ENCODE assay signal across 27 cellular contexts in the genomic region with DNA sequence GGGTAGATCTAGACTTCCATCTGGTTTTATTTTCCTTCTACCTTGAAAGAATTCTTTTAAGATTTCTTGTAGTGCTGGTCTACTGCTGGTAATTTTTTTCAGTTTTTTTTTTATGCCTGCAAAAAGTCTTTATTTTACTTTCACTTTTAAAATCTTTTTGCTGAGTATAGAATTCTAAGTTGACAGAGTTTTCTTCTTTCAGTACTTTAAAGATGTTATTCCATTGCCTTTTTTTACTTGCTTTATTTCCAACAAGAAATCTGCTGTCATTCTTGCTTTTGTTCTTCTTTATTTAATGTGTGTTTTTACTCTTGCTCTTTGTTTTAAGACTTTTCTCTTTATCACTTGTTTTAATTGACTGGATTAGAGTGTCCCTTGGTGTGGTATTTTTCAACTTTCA. TPM values are rescaled to one million over a fixed set of nuclear protein-coding genes. Genes with fewer than 3 reads are reported as not detected.
A peak's percentile ranks its signal among the peaks of the same experiment; 100 is the strongest.
DNase-seq lines count a peak whose midpoint lies in the region; ATAC-seq, FAIRE-seq and TF ChIP-seq lines count a peak whose summit lies in the region.
"Had no signal": no experiment of that assay in that cellular context is flagged by ENCODE, and none has a peak within 500 bp of the region (broad histone marks: within the 10 kb centered on the region; RNA-seq: fewer than 3 reads in every experiment).

No MANE protein-coding gene starts in this region.

- in situ Hi-C loops in K562 (cut with MboI) = no loop called here

- no peak overlapping the region for H3K4me2 ChIP-seq in K562 (ENCODE audit: insufficient read depth, low read length)
- H3K4me2 ChIP-seq: BLaER1 had no signal

- no peaks in the 10 kb centered on the region for H3K27me3 ChIP-seq in K562 (ENCODE audit: control insufficient read depth in 2 of 2, insufficient read depth in 2 of 2, low read length in 2 of 2)
- H3K27me3 ChIP-seq: BE2C, BLaER1 had no signal

- TF ChIP-seq POLR2A in K562 (conservative IDR thresholded peaks at IDR 0.05) = no peak

- H3K4me1 ChIP-seq in K562 (replicated peaks in 1 of 2; ENCODE audit: control insufficient read depth in 2 of 2, insufficient read depth in 2 of 2, low read length in 2 of 2) = no peaks in the 10 kb centered on the region
- H3K4me1 ChIP-seq: BLaER1 had no signal

- TF ChIP-seq CTCF in HFFc6 (IDR thresholded peaks at IDR 0.05) (no peak), K562 (IDR thresholded peaks at IDR 0.05 in 2 of 3, conservative IDR thresholded peaks at IDR 0.05 in 1 of 3; ENCODE audit: insufficient read depth in 2 of 3, low read depth in 1 of 3, low read length in 3 of 3) (no peak)

- peaks cover 15 to 18% of the 10 kb centered on the region in 2 donors for H3K9me3 Mint-ChIP-seq in activated T-cell treated with anti-CD3 and anti-CD28 coated beads, Interleukin-2, amount 50 U/mL, for 72 hours
- peaks cover 40% of the 10 kb centered on the region for H3K9me3 Mint-ChIP-seq in activated T-cell treated with anti-CD3 and anti-CD28 coated beads, Interleukin-2, amount 50 U/mL, for 4 hours
- H3K9me3 Mint-ChIP-seq in HFFc6 = peaks cover 21% of the 10 kb centered on the region

- BruUV-seq in K562 (replicated peaks; lab: Mats Ljungman, UMichigan) = no TSS peak

- no peaks in the 10 kb centered on the region for H3K36me3 ChIP-seq in K562 (ENCODE audit: control insufficient read depth, insufficient read depth, low read length)
- H3K36me3 ChIP-seq: BE2C, BLaER1 had no signal

- no peaks in the 10 kb centered on the region for H3K9me1 ChIP-seq in K562 (ENCODE audit: control insufficient read depth, insufficient read depth, low read length)

- peak overlapping the region; percentile 39 for H3K27ac Mint-ChIP-seq in activated T-cell treated with anti-CD3 and anti-CD28 coated beads, Interleukin-2, amount 50 U/mL, for 72 hours
- H3K27ac Mint-ChIP-seq in HFFc6 = no peak overlapping the region
- H3K27ac Mint-ChIP-seq: CD14-positive monocyte; CD4-positive, CD25-positive, alpha-beta regulatory T cell; CD8-positive, alpha-beta memory T cell had no signal

- no peak overlapping the region for H3K9ac ChIP-seq in K562 (ENCODE audit: insufficient read depth in 1 of 2, low read depth in 2 of 2, low read length in 2 of 2)
- H3K9ac ChIP-seq: BLaER1 had no signal

- no peaks in the 10 kb centered on the region for H3K9me3 ChIP-seq in K562 (replicated peaks; ENCODE audit: control insufficient read depth, insufficient read depth, low read depth, low read length)
- H3K9me3 ChIP-seq: BE2C had no signal

- H3K36me3 Mint-ChIP-seq in activated T-cell treated with anti-CD3 and anti-CD28 coated beads, Interleukin-2, amount 50 U/mL, for 72 hours (ENCODE audit: insufficient read depth in 2 of 2) = peaks cover 15 to 16% of the 10 kb centered on the region in 2 donors
- H3K36me3 Mint-ChIP-seq in activated T-cell treated with anti-CD3 and anti-CD28 coated beads, Interleukin-2, amount 50 U/mL, for 4 hours (ENCODE audit: insufficient read depth) = peaks cover 3% of the 10 kb centered on the region
- peaks cover 19% of the 10 kb centered on the region for H3K36me3 Mint-ChIP-seq in HFFc6 (ENCODE audit: low read depth)
- H3K36me3 Mint-ChIP-seq: CD14-positive monocyte; CD4-positive, CD25-positive, alpha-beta regulatory T cell had no signal

- intact Hi-C loops in K562 (cut with micrococcal nuclease) = no loop called here

- no peaks in the 10 kb centered on the region for H3K79me2 ChIP-seq in K562 (ENCODE audit: control insufficient read depth, insufficient read depth, low read length)

- TF ChIP-seq RAD21 in K562 (CRISPR knock-in tag; conservative IDR thresholded peaks at IDR 0.05 in 1 of 2, IDR thresholded peaks at IDR 0.05 in 1 of 2) = no peak

- H2AFZ ChIP-seq in K562 (ENCODE audit: low read depth, low read length) = no peak overlapping the region

- H3K4me1 Mint-ChIP-seq in activated T-cell treated with anti-CD3 and anti-CD28 coated beads, Interleukin-2, amount 50 U/mL, for 72 hours (ENCODE audit: low read depth) = peaks cover 15% of the 10 kb centered on the region
- peaks cover 15% of the 10 kb centered on the region for H3K4me1 Mint-ChIP-seq in activated T-cell treated with anti-CD3 and anti-CD28 coated beads, Interleukin-2, amount 50 U/mL, for 4 hours (ENCODE audit: low read depth)
- H3K4me1 Mint-ChIP-seq in HFFc6 (ENCODE audit: low read depth) = peaks cover 8% of the 10 kb centered on the region
- H3K4me1 Mint-ChIP-seq: CD14-positive monocyte had no signal

- no peak for TF ChIP-seq EP300 in K562 (IDR thresholded peaks at IDR 0.05; ENCODE audit: low read length)

- no peak for ATAC-seq in activated T-cell treated with anti-CD3 and anti-CD28 coated beads, Interleukin-2, amount 50 U/mL, for 72 hours (replicated peaks in 1 of 2)
- ATAC-seq in activated T-cell treated with anti-CD3 and anti-CD28 coated beads, Interleukin-2, amount 50 U/mL, for 4 hours = no peak
- ATAC-seq in K562 (no peak), GM19351 (IDR thresholded peaks at IDR 0.05; ENCODE audit: unreplicated experiment) (no peak), HG02642 (IDR thresholded peaks at IDR 0.05; ENCODE audit: poor library complexity, unreplicated experiment) (no peak)
- ATAC-seq: GM12878 had no signal

- FAIRE-seq in K562 (lab: Jason Lieb, UNC) = no peak
- FAIRE-seq: GM12878, GM12892, GM18507 had no signal

- H3K27ac ChIP-seq in K562 (ENCODE audit: extremely low read depth, low read depth, low read length) = no peak overlapping the region
- H3K27ac ChIP-seq: 22Rv1, BLaER1 had no signal

- H3K4me3 ChIP-seq in K562 = no peak overlapping the region
- H3K4me3 ChIP-seq: BLaER1, GM12878 had no signal

- CTCF ChIA-PET in K562 (lab: Yijun Ruan, JAX; ENCODE audit: low intra/inter-chr PET ratio) = no interaction called here

- H3K4me3 Mint-ChIP-seq in activated T-cell treated with anti-CD3 and anti-CD28 coated beads, Interleukin-2, amount 50 U/mL, for 72 hours = no peak overlapping the region
- H3K4me3 Mint-ChIP-seq in activated T-cell treated with anti-CD3 and anti-CD28 coated beads, Interleukin-2, amount 50 U/mL, for 4 hours = no peak overlapping the region
- peak overlapping the region; percentile 5; the same call in 1 of the 2 replicates for H3K4me3 Mint-ChIP-seq in HFFc6
- H3K4me3 Mint-ChIP-seq: CD14-positive monocyte; CD4-positive, alpha-beta memory T cell; CD4-positive, CD25-positive, alpha-beta regulatory T cell; CD8-positive, alpha-beta memory T cell had no signal

- POLR2A ChIA-PET in K562 (lab: Yijun Ruan, JAX) = no interaction called here

- no peak for DNase-seq in activated T-cell treated with anti-CD3 and anti-CD28 coated beads, Interleukin-2, amount 50 U/mL, for 72 hours
- DNase-seq in activated T-cell treated with anti-CD3 and anti-CD28 coated beads, Interleukin-2, amount 50 U/mL, for 4 hours = no peak
- DNase-seq in HFFc6 (no peak), K562 (ENCODE audit: extremely low read depth in 1 of 4, low spot score in 3 of 4) (no peak), amygdala (lab: John Stamatoyannopoulos, UW) (no peak)
- DNase-seq: ACHN; BE2C; C1 segment of cervical spinal cord; CD4-positive, alpha-beta memory T cell; CD4-positive, CD25-positive, alpha-beta regulatory T cell; CD8-positive, alpha-beta memory T cell; COR-L47; DMS 273 treated with DMSO at 0.1 percent for 48 hours; DMS153; DMS53; DMS79; DND-41; EL; GDM1 had no signal

- H4K20me1 ChIP-seq in K562 (replicated peaks; ENCODE audit: control insufficient read depth, insufficient read depth, low read length) = no peaks in the 10 kb centered on the region
- H4K20me1 ChIP-seq: BLaER1 had no signal

- H3K27me3 Mint-ChIP-seq in activated T-cell treated with anti-CD3 and anti-CD28 coated beads, Interleukin-2, amount 50 U/mL, for 72 hours (ENCODE audit: low read depth) = peaks cover 14% of the 10 kb centered on the region
- H3K27me3 Mint-ChIP-seq in activated T-cell treated with anti-CD3 and anti-CD28 coated beads, Interleukin-2, amount 50 U/mL, for 4 hours (ENCODE audit: low read depth) = peaks cover 14% of the 10 kb centered on the region
- peaks cover 14% of the 10 kb centered on the region for H3K27me3 Mint-ChIP-seq in HFFc6 (ENCODE audit: insufficient read depth)

TF ChIP-seq in K562, 482 proteins besides CTCF, POLR2A, EP300 and RAD21:
- TF ChIP-seq RFX1 (IDR thresholded peaks at IDR 0.05) (no peak), ZNF408 (CRISPR knock-in tag; IDR thresholded peaks at IDR 0.05; ENCODE audit: low read depth) (no peak), TOE1 (IDR thresholded peaks at IDR 0.05; ENCODE audit: borderline replicate concordance) (no peak), TOE1 (CRISPR knock-in tag; IDR thresholded peaks at IDR 0.05; ENCODE audit: borderline replicate concordance, low read depth) (no peak), MAFG (tag; conservative IDR thresholded peaks at IDR 0.05) (0 out of 2 replicates have a peak, but pooled peaks have one; percentile 20), ZNF316 (IDR thresholded peaks at IDR 0.05) (peak; percentile 46)

RNA-seq across cellular contexts. Expression of gene HECTD2, which starts 36.1 kb away (rescaled TPM):
- 1 to 10 TPM; 4.8 to 5.4 TPM for total RNA-seq in activated T-cell treated with anti-CD3 and anti-CD28 coated beads, Interleukin-2, amount 50 U/mL, for 72 hours
- total RNA-seq in activated T-cell treated with anti-CD3 and anti-CD28 coated beads, Interleukin-2, amount 50 U/mL, for 4 hours = 1 to 10 TPM; 3.2 to 6.7 (median 3.7) TPM
- 1 to 10 TPM; 4.5 to 6.4 (median 4.9) TPM for total RNA-seq in HFFc6 (2021; fragmentation: NEBNext Ultra II Directional; extraction: Animal tissue kit (Norgen Biotek cat#: 25700))
- total RNA-seq in K562 (2011; cell fraction: chromatin; rRNA removed; ENCODE audit: low replicate concordance) = 5.6 and 8.3 TPM in 2 replicates
- total RNA-seq in K562 (2011; cell fraction: nucleolus; rRNA removed) = 1.6 and 2.3 TPM in 2 replicates
- total RNA-seq in K562 (2011; cell fraction: nucleoplasm; rRNA removed) = 2.6 and 8.1 TPM in 2 replicates
- 2.3 and 2.4 TPM in 2 replicates for total RNA-seq in K562 (2014; rRNA removed)
- total RNA-seq in K562 (2014; rRNA removed; fragmentation: Illumina TruSeq; extraction: Trizol) = 4.7 and 6.2 TPM in 2 replicates
- 4.0 and 4.5 TPM in 2 replicates for total RNA-seq in K562 (2015; rRNA removed; fragmentation: Illumina TruSeq; extraction: Trizol)
- total RNA-seq in K562 (2021) = 3.6 and 5.8 TPM in 2 replicates
- 2.3 and 5.9 TPM in 2 replicates for polyA plus RNA-seq in K562 (2011; rRNA removed)
- 0.93 and 0.97 TPM in 2 replicates for polyA plus RNA-seq in K562 (2011; cell fraction: cytosol; rRNA removed)
- 5.2 and 8.2 TPM in 2 replicates for polyA plus RNA-seq in K562 (2011; cell fraction: nucleus; rRNA removed)
- 3.0 and 4.3 TPM in 2 replicates for polyA plus RNA-seq in K562 (2012)
- 3.2 and 3.9 TPM in 2 replicates for polyA plus RNA-seq in K562 (2014; fragmentation: Illumina TruSeq; extraction: Trizol)
- 1 to 10 TPM; 1.3 to 2.1 TPM for polyA plus RNA-seq in K562 (2014; fragmentation: Nextera tagmentation; extraction: Ambion mirVana)
- polyA plus RNA-seq in K562 (2014; rRNA removed) = 3.3 and 3.5 TPM in 2 replicates
- 3.0 and 4.2 TPM in 2 replicates for polyA minus RNA-seq in K562 (2011; rRNA and poly(A)+ RNA removed)
- 1.4 and 5.5 TPM in 2 replicates for polyA minus RNA-seq in K562 (2011; cell fraction: cytosol; rRNA and poly(A)+ RNA removed)
- 5.0 and 5.3 TPM in 2 replicates for polyA minus RNA-seq in K562 (2011; cell fraction: nucleus; rRNA and poly(A)+ RNA removed)
- polyA plus RNA-seq: CD14-positive monocyte had no signal
